1 cellular context compared by ENCODE assay signal in genomic region chr6:15256538-15257222, GRCh38.
TF ChIP-seq lines count a peak whose summit lies in the region.

No MANE protein-coding gene starts in this region.

TF ChIP-seq in WTC11, 78 proteins besides CTCF, POLR2A, EP300 and RAD21 (continued from another document):
- TF ChIP-seq ZNF425 (CRISPR knock-in tag; conservative IDR thresholded peaks at IDR 0.05) (no peak), ZNF138 (CRISPR knock-in tag; conservative IDR thresholded peaks at IDR 0.05) (no peak), ELF4 (CRISPR knock-in tag; IDR thresholded peaks at IDR 0.05; ENCODE audit: low read depth) (no peak), NR1H2 (CRISPR knock-in tag; IDR thresholded peaks at IDR 0.05) (no peak), IRF2 (CRISPR knock-in tag; IDR thresholded peaks at IDR 0.05; ENCODE audit: borderline replicate concordance, low read depth) (no peak), SMAD4 (CRISPR knock-in tag; IDR thresholded peaks at IDR 0.05) (no peak)
